ENCODE assay signal across 10 cellular contexts in the genomic region with DNA sequence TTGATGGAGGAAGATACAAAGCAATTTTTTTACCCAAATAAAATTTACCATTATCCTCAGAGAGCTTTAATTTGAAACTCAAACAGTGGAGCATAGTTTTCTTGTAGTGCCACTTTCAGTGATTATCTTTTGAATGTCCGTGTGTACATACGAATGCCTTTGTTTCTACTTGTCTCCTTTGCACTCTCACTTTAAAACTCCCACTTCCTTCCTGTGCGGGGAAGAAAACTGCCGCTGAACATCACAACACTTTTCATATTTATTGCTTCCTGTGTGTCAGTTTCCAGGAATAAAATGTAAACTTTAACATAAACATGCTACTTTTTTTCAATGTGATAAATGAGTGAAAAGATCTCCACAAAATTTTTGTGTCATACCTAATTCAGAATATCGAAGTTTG.
DNase-seq lines count a peak whose midpoint lies in the region; ATAC-seq lines count a peak whose summit lies in the region.
"Had no signal": no experiment of that assay in that cellular context is flagged by ENCODE, and none has a peak within 500 bp of the region (broad histone marks: within the 10 kb centered on the region; RNA-seq: fewer than 3 reads in every experiment).

No MANE protein-coding gene starts in this region.

- H3K36me3 Mint-ChIP-seq in activated CD4-positive, alpha-beta memory T cell treated with anti-CD3 and anti-CD28 coated beads, Interleukin-2, amount 10 ng/mL, durations not matched to agents 7 days and 5 days (ENCODE audit: low read depth): no peaks in the 10 kb centered on the region
- H3K36me3 Mint-ChIP-seq: naive B cell had no signal

- no peaks in the 10 kb centered on the region for H4K20me1 ChIP-seq in GM23248 (ENCODE audit: insufficient read depth)

- peak overlapping the region; percentile 15 for H3K4me3 Mint-ChIP-seq in activated CD4-positive, alpha-beta memory T cell treated with anti-CD3 and anti-CD28 coated beads, Interleukin-2, amount 10 ng/mL, durations not matched to agents 7 days and 5 days
- H3K4me3 Mint-ChIP-seq: naive B cell had no signal

- peaks cover 2% of the 10 kb centered on the region for H3K79me1 ChIP-seq in mesenchymal stem cell (replicated peaks; ENCODE audit: low read length, poor library complexity, severe bottlenecking)

- H2BK15ac ChIP-seq in mesenchymal stem cell (ENCODE audit: low read depth, poor library complexity, severe bottlenecking): no peak overlapping the region

- in situ Hi-C loops in GM23248 (cut with MboI): no loop called here

- POLR2A ChIA-PET in activated CD4-positive, alpha-beta memory T cell treated with anti-CD3 and anti-CD28 coated beads, Interleukin-2, amount 10 ng/mL, durations not matched to agents 7 days and 5 days (lab: Charles Lee): no interaction called here

- no peak overlapping the region for H3K23ac ChIP-seq in mesenchymal stem cell (ENCODE audit: low read length in 2 of 2)

- ATAC-seq in HG03108 (IDR thresholded peaks at IDR 0.05; ENCODE audit: unreplicated experiment): no peak

- CTCF ChIA-PET in activated CD4-positive, alpha-beta memory T cell treated with anti-CD3 and anti-CD28 coated beads, Interleukin-2, amount 10 ng/mL, durations not matched to agents 7 days and 5 days (lab: Charles Lee): no interaction called here

- H2AFZ ChIP-seq in mesenchymal stem cell (ENCODE audit: low read depth, low read length) (no peak overlapping the region), GM23248 (no peak overlapping the region)

- no peak overlapping the region for H2BK5ac ChIP-seq in mesenchymal stem cell (ENCODE audit: low read depth, low read length, poor library complexity, severe bottlenecking)

- H3K4me2 ChIP-seq in mesenchymal stem cell (ENCODE audit: low read length, poor library complexity, severe bottlenecking): peak overlapping the region; percentile 3
- H3K4me2 ChIP-seq in GM23248 (ENCODE audit: unreplicated experiment): no peak overlapping the region

- peak overlapping the region in 1 of 2 experiments; percentile 26 for H3K4me3 ChIP-seq in mesenchymal stem cell (ENCODE audit: insufficient read depth in 1 of 2, low read depth in 1 of 2, low read length in 2 of 2)
- no peak overlapping the region for H3K4me3 ChIP-seq in GM23248

- H3K27ac Mint-ChIP-seq in activated CD4-positive, alpha-beta memory T cell treated with anti-CD3 and anti-CD28 coated beads, Interleukin-2, amount 10 ng/mL, durations not matched to agents 7 days and 5 days: peak overlapping the region; percentile 21
- H3K27ac Mint-ChIP-seq: naive B cell had no signal

- H2AK5ac ChIP-seq in mesenchymal stem cell (ENCODE audit: low read length, severe bottlenecking): no peak overlapping the region

- no peak overlapping the region for H2BK12ac ChIP-seq in mesenchymal stem cell (ENCODE audit: low read length in 2 of 2)

- H3K27ac ChIP-seq in mesenchymal stem cell (ENCODE audit: low read length, poor library complexity, severe bottlenecking) (no peak overlapping the region), GM23248 (no peak overlapping the region)
- H3K27ac ChIP-seq: brain microvascular endothelial cell had no signal

- peaks cover 17% of the 10 kb centered on the region for H3K4me1 Mint-ChIP-seq in activated CD4-positive, alpha-beta memory T cell treated with anti-CD3 and anti-CD28 coated beads, Interleukin-2, amount 10 ng/mL, durations not matched to agents 7 days and 5 days
- H3K4me1 Mint-ChIP-seq: naive B cell had no signal

- H2BK120ac ChIP-seq in mesenchymal stem cell (ENCODE audit: low read depth, low read length): no peak overlapping the region

- no peak overlapping the region for H3K18ac ChIP-seq in mesenchymal stem cell (ENCODE audit: low read depth in 1 of 2, low read length in 2 of 2)

- no peaks in the 10 kb centered on the region for H3K27me3 Mint-ChIP-seq in activated CD4-positive, alpha-beta memory T cell treated with anti-CD3 and anti-CD28 coated beads, Interleukin-2, amount 10 ng/mL, durations not matched to agents 7 days and 5 days
- H3K27me3 Mint-ChIP-seq: naive B cell had no signal

- H3K36me3 ChIP-seq in mesenchymal stem cell (ENCODE audit: control insufficient read depth in 1 of 2, insufficient read depth in 2 of 2, low read depth in 1 of 2, low read length in 2 of 2) (no peaks in the 10 kb centered on the region), GM23248 (ENCODE audit: low read depth) (no peaks in the 10 kb centered on the region)
- H3K36me3 ChIP-seq: brain microvascular endothelial cell had no signal

- H3K79me2 ChIP-seq in GM23248 (ENCODE audit: insufficient read depth): no peaks in the 10 kb centered on the region

- H3K9me2 ChIP-seq in GM23248 (ENCODE audit: insufficient read depth): no peaks in the 10 kb centered on the region; the same call in 1 of the 2 replicates

- H3K27me3 ChIP-seq in mesenchymal stem cell (ENCODE audit: control insufficient read depth in 1 of 2, insufficient read depth in 1 of 2, low read length in 2 of 2) (no peaks in the 10 kb centered on the region), GM23248 (replicated peaks; ENCODE audit: insufficient read depth) (no peaks in the 10 kb centered on the region)
- H3K27me3 ChIP-seq: brain microvascular endothelial cell had no signal

- H3K14ac ChIP-seq in mesenchymal stem cell (ENCODE audit: low read length in 2 of 2): no peak overlapping the region

- H4K8ac ChIP-seq in mesenchymal stem cell (ENCODE audit: low read length): no peak overlapping the region

- 0% methylated on average over 2 of the region's 5 CpGs for WGBS in mesenchymal stem cell
- WGBS in GM23248 (ENCODE audit: low coverage in 1 of 2, low lambda C conversion rate in 2 of 2, missing lambda C conversion rate in 2 of 2), 2 experiments: 79 to 86% methylated on average over 5 of the region's 5 CpGs

- no peak overlapping the region for H3K4ac ChIP-seq in mesenchymal stem cell (ENCODE audit: low read depth in 1 of 2, low read length in 2 of 2)

- H3K9ac ChIP-seq in mesenchymal stem cell (ENCODE audit: low read length) (peak overlapping the region; percentile 76), GM23248 (no peak overlapping the region)

- H4K91ac ChIP-seq in mesenchymal stem cell (ENCODE audit: low read length): no peak overlapping the region

- H3K9me3 ChIP-seq in mesenchymal stem cell (ENCODE audit: control insufficient read depth, low read length) (no peaks in the 10 kb centered on the region), GM23248 (ENCODE audit: low read depth) (no peaks in the 10 kb centered on the region)

- H3K4me1 ChIP-seq in mesenchymal stem cell (ENCODE audit: control insufficient read depth, insufficient read depth, low read depth, low read length): no peaks in the 10 kb centered on the region
- H3K4me1 ChIP-seq in GM23248 (ENCODE audit: insufficient read depth): peaks cover 11% of the 10 kb centered on the region; the same call in 1 of the 2 replicates

- no peaks in the 10 kb centered on the region for H3K9me3 Mint-ChIP-seq in activated CD4-positive, alpha-beta memory T cell treated with anti-CD3 and anti-CD28 coated beads, Interleukin-2, amount 10 ng/mL, durations not matched to agents 7 days and 5 days

- no peaks in the 10 kb centered on the region for H3F3A ChIP-seq in GM23248 (ENCODE audit: insufficient read depth)

- peak; percentile 1 for DNase-seq in GM03348 (ENCODE audit: low spot score)
- peak; percentile 54 for DNase-seq in LoVo (ENCODE audit: low spot score)
- DNase-seq in activated CD4-positive, alpha-beta memory T cell treated with anti-CD3 and anti-CD28 coated beads, Interleukin-2, amount 10 ng/mL, durations not matched to agents 7 days and 5 days: peak; percentile 18
- peak; percentile 71 for DNase-seq in mesenchymal stem cell
- no peak for DNase-seq in stimulated activated CD4-positive, alpha-beta T cell treated with anti-CD3 and anti-CD28 coated beads, Interleukin-4, amount 100 ng/mL, for 24 hours
- DNase-seq in GM23248: no peak
- DNase-seq: brain microvascular endothelial cell, naive B cell, NCI-H446 had no signal

Comparison
In these comparisons a context has a peak if more than half of its experiments do, and no peak if none do; other contexts are left out.
1. DNase-seq: peak in GM03348 (single experiment), LoVo (single experiment), activated CD4-positive, alpha-beta memory T cell treated with anti-CD3 and anti-CD28 coated beads, Interleukin-2, amount 10 ng/mL, durations not matched to agents 7 days and 5 days (single experiment) and mesenchymal stem cell (single experiment); none in stimulated activated CD4-positive, alpha-beta T cell treated with anti-CD3 and anti-CD28 coated beads, Interleukin-4, amount 100 ng/mL, for 24 hours (single experiment) and GM23248 (single experiment).